In genomic region chr2:95159690-95160449, GRCh38 we compare ENCODE assay signal across 8 cellular contexts. TPM values are rescaled to one million over a fixed set of nuclear protein-coding genes. Genes with fewer than 3 reads are reported as not detected.
DNase-seq lines count a peak whose midpoint lies in the region; TF ChIP-seq lines count a peak whose summit lies in the region.

Gene ZNF514, minus strand, starts transcription at chr2:95159848. Its CDS starts 6,595 bp downstream, at chr2:95153253.

- no peak for TF ChIP-seq POLR2A in vagina (IDR thresholded peaks at IDR 0.05)

- peak; percentile 92 for DNase-seq in GM10266 (ENCODE audit: extremely low spot score)
- peak; percentile 46 for DNase-seq in HFFc6
- peak; percentile 11 for DNase-seq in NCI-H1048 (lab: John Stamatoyannopoulos, UW)
- peak; percentile 72 for DNase-seq in T-helper 9 cell
- no peak for DNase-seq in astrocyte of the cerebellum (ENCODE audit: low read depth)
- DNase-seq in hippocampal formation (lab: John Stamatoyannopoulos, UW), result peak; percentile 54 to 79
- DNase-seq in renal cortical epithelial cell (ENCODE audit: low read depth), result peak; percentile 24
- DNase-seq in vagina (ENCODE audit: extremely low spot score in 2 of 2), result no peak

- H3K27ac ChIP-seq in vagina, result peak within 1 kb of the TSS; percentile 85

- peaks cover 42% of the 10 kb centered on the region for H3K36me3 Mint-ChIP-seq in HFFc6 (ENCODE audit: low read depth)

- in situ Hi-C loops in astrocyte of the cerebellum (cut with HindIII; ENCODE audit: low sequenced_read_pairs), result no loop called here

- H3K4me1 ChIP-seq in vagina, result peaks cover 25% of the 10 kb centered on the region

- H3K4me3 ChIP-seq in astrocyte of the cerebellum (ENCODE audit: low read depth, low read length), result peak within 1 kb of the TSS; percentile 68
- H3K4me3 ChIP-seq in vagina, result peak within 1 kb of the TSS; percentile 67 to 74

- H3K9me3 Mint-ChIP-seq in HFFc6, result peaks cover 20% of the 10 kb centered on the region

- intact Hi-C loops in vagina (cut with DNase I), result loop anchor here (5.0 kb wide), 1 partner anchor 38 kb away; the partner anchor contains the start of gene MRPS5

- H3K27me3 ChIP-seq in vagina, result no peaks in the 10 kb centered on the region

- TF ChIP-seq CTCF in GM10266 (IDR thresholded peaks at IDR 0.05; ENCODE audit: control insufficient read depth, insufficient read depth, low read depth, missing control alignments) (no peak), HFFc6 (IDR thresholded peaks at IDR 0.05) (no peak), astrocyte of the cerebellum (IDR thresholded peaks at IDR 0.05; ENCODE audit: low read depth, low read length, missing control alignments) (no peak), vagina (IDR thresholded peaks at IDR 0.05) (no peak)

- peaks cover 15% of the 10 kb centered on the region for H3K4me1 Mint-ChIP-seq in HFFc6 (ENCODE audit: low read depth)

- peak within 1 kb of the TSS; percentile 76 for H3K27ac Mint-ChIP-seq in HFFc6

- peaks cover 0 to 12% of the 10 kb centered on the region in 2 donors for H3K36me3 ChIP-seq in vagina

- peak within 1 kb of the TSS; percentile 89 for H3K4me3 Mint-ChIP-seq in HFFc6

- no peaks in the 10 kb centered on the region; the same call in 1 of the 2 replicates for H3K27me3 Mint-ChIP-seq in HFFc6 (ENCODE audit: insufficient read depth)

- no peaks in the 10 kb centered on the region for H3K9me3 ChIP-seq in vagina

RNA-seq across cellular contexts. Expression of gene ZNF514, which starts in this region (rescaled TPM):
- 1 to 10 TPM; 6.3 to 8.2 (median 7.1) TPM for total RNA-seq in HFFc6 (2021; fragmentation: NEBNext Ultra II Directional; extraction: Animal tissue kit (Norgen Biotek cat#: 25700))
- total RNA-seq in renal cortical epithelial cell (14.1 and 16.0 TPM in 2 replicates), vagina (14.0 TPM)

Comparison
In these comparisons a context has a peak if more than half of its experiments do, and no peak if none do; other contexts are left out.
1. DNase-seq: peak in GM10266 (single experiment), HFFc6 (single experiment), NCI-H1048 (single experiment), T-helper 9 cell (single experiment), hippocampal formation (2 of 2) and renal cortical epithelial cell (single experiment); none in astrocyte of the cerebellum (single experiment) and vagina (0 of 2).